23 cellular contexts compared by ENCODE assay signal in genomic region chr4:149293233-149293632, GRCh38.
"Had no signal": no experiment of that assay in that cellular context is flagged by ENCODE, and none has a peak within 500 bp of the region (broad histone marks: within the 10 kb centered on the region; RNA-seq: fewer than 3 reads in every experiment).

No MANE protein-coding gene starts in this region.

- H3K27me3 ChIP-seq: breast epithelium, colonic mucosa, esophagus squamous epithelium, foreskin keratinocyte, spleen, suprapubic skin, tibial artery, upper lobe of right lung had no signal

- H2AFZ ChIP-seq: parathyroid adenoma had no signal

- DNase-seq: activated B cell treated with CpG ODN at 0.5 μM for 24 hours; activated CD4-positive, alpha-beta T cell treated with anti-CD3 and anti-CD28 coated beads, Interleukin-2, amount 50 U/mL, for 1 hour; activated CD8-positive, alpha-beta T cell treated with anti-CD3 and anti-CD28 coated beads for 36 hours; activated gamma-delta T cell treated with Interleukin-2 at 50 U/mL for 16 hours; activated naive CD8-positive, alpha-beta T cell treated with anti-CD3 and anti-CD28 coated beads, Interleukin-2, amount 50 U/mL, for 24 hours; activated T-cell treated with anti-CD3 and anti-CD28 coated beads, Interleukin-2, amount 50 U/mL, for 4 hours; colonic mucosa; effector CD8-positive, alpha-beta T cell; esophagus squamous epithelium; foreskin keratinocyte; naive thymus-derived CD4-positive, alpha-beta T cell; nucleus accumbens; spleen; stimulated activated naive CD4-positive, alpha-beta T cell; T-helper 1 cell; tibial artery; upper lobe of right lung had no signal

- H3K4me1 ChIP-seq: breast epithelium, colonic mucosa, foreskin keratinocyte, psoas muscle, spleen, suprapubic skin, tibial artery had no signal

- H3K9ac ChIP-seq: parathyroid adenoma had no signal

- ATAC-seq: activated CD8-positive, alpha-beta T cell treated with anti-CD3 and anti-CD28 coated beads for 36 hours; activated naive CD8-positive, alpha-beta T cell treated with anti-CD3 and anti-CD28 coated beads, Interleukin-2, amount 50 U/mL, for 24 hours; activated T-cell treated with anti-CD3 and anti-CD28 coated beads, Interleukin-2, amount 50 U/mL, for 4 hours; activated T-helper 17 cell treated with anti-CD3 and anti-CD28 coated beads, Interleukin-2, amount 50 U/mL, for 72 hours; foreskin keratinocyte; naive thymus-derived CD4-positive, alpha-beta T cell; psoas muscle; upper lobe of right lung had no signal

- H3K79me2 ChIP-seq: parathyroid adenoma had no signal

- H3K4me3 ChIP-seq: breast epithelium, colonic mucosa, esophagus squamous epithelium, psoas muscle, spleen, suprapubic skin, tibial artery, upper lobe of right lung had no signal

- H3K9me3 ChIP-seq: breast epithelium, colonic mucosa, esophagus squamous epithelium, spleen, suprapubic skin, upper lobe of right lung had no signal

- H3K36me3 ChIP-seq: breast epithelium, colonic mucosa, esophagus squamous epithelium, spleen, suprapubic skin, tibial artery, upper lobe of right lung had no signal

- H3K27ac ChIP-seq: breast epithelium, colonic mucosa, epithelial cell of prostate, esophagus squamous epithelium, foreskin keratinocyte, parathyroid adenoma, psoas muscle, spleen, suprapubic skin, tibial artery, upper lobe of right lung had no signal
